ENCODE assay signal across 8 cellular contexts in the genomic region with DNA sequence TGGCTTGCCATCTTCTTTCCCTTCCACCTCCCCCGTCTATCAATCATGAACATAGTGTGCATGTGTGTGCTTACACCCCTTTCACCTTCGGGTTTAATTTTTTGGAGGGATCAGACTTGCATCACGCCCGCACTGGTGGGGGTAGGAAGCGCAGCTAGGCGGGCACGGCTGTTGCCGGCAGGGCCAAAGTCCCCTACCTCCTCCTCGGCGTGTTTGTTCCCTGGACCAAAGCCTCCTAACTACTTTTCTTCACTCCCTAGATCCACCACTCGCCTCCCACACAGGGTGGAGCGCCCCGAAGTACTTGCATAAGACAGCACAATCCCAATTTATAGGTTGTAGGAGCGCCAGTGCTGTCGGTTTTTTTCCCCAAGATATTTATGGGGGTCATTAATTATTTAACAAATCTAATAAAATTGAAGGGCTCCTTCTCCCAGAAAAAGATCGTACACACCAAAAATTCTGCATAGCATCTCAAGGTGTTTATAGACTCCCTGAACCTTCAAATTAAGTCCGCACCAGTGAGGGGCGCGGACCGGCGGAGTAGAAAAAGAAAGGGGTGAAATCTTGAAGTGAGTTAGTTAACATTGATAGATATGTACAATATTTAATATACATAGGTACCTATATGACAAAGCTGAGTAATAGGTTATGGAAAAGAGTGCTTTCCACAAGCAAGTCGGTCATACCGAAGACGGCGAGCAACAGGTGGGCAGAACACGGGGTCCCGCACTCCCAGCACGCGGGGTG. TPM values are rescaled to one million over a fixed set of nuclear protein-coding genes. Genes with fewer than 3 reads are reported as not detected.
DNase-seq lines count a peak whose midpoint lies in the region; ATAC-seq and TF ChIP-seq lines count a peak whose summit lies in the region.

No MANE protein-coding gene starts in this region.

- DNase-seq in brain microvascular endothelial cell (no peak), thyroid gland (no peak), H4 (ENCODE audit: low spot score) (no peak)

- H3K36me3 ChIP-seq in BLaER1 treated with 17β-estradiol and CSF1 and Interleukin-3, amounts not matched to agents 10 nM and 100 nM = no peaks in the 10 kb centered on the region
- H3K36me3 ChIP-seq in HUES64 (ENCODE audit: insufficient read depth, low read length) (no peaks in the 10 kb centered on the region), brain microvascular endothelial cell (replicated peaks) (no peaks in the 10 kb centered on the region), liver (ENCODE audit: control insufficient read depth in 4 of 4, insufficient read depth in 3 of 4, low read depth in 1 of 4, low read length in 3 of 4) (no peaks in the 10 kb centered on the region), thyroid gland (no peaks in the 10 kb centered on the region)

- no peak for ATAC-seq in HG02852 (IDR thresholded peaks at IDR 0.05; ENCODE audit: unreplicated experiment)
- ATAC-seq in GM18870 (IDR thresholded peaks at IDR 0.05; ENCODE audit: unreplicated experiment) = no peak

- H3K27ac ChIP-seq in BLaER1 treated with 17β-estradiol and CSF1 and Interleukin-3, amounts not matched to agents 10 nM and 100 nM = no peak overlapping the region
- H3K27ac ChIP-seq in HUES64 (ENCODE audit: low read depth, low read length) (no peak overlapping the region), brain microvascular endothelial cell (no peak overlapping the region), liver (ENCODE audit: low read depth in 1 of 2, low read length in 2 of 2) (peak overlapping the region; percentile 35 to 71), thyroid gland (no peak overlapping the region)

- WGBS in HUES64 = 5% methylated on average over 21 of the region's 29 CpGs
- WGBS in liver = 2% methylated on average over 29 of the region's 29 CpGs
- 7 to 8% methylated on average over 29 of the region's 29 CpGs for WGBS in thyroid gland, 2 donors

- no peak for TF ChIP-seq POLR2A in thyroid gland (IDR thresholded peaks at IDR 0.05)

- intact Hi-C loops in thyroid gland (cut with DNase I) = no loop called here

- peak overlapping the region; percentile 41 to 71 (median 62) for H3K4me3 ChIP-seq in BLaER1 treated with 17β-estradiol and CSF1 and Interleukin-3, amounts not matched to agents 10 nM and 100 nM
- H3K4me3 ChIP-seq in HUES64 (ENCODE audit: low read length) (peak overlapping the region; percentile 76), brain microvascular endothelial cell (ENCODE audit: low read depth, low read length) (peak overlapping the region; percentile 58), liver (ENCODE audit: low read depth in 1 of 3, low read length in 3 of 3) (peak overlapping the region; percentile 83 to 99 (median 86)), thyroid gland (replicated peaks in 1 of 3) (peak overlapping the region in 2 of 3 donors; percentile 15 to 27)

- no peaks in the 10 kb centered on the region for H4K20me1 ChIP-seq in BLaER1 treated with 17β-estradiol and CSF1 and Interleukin-3, amounts not matched to agents 10 nM and 100 nM

- no peaks in the 10 kb centered on the region; a peak in 1 of 22 replicates for H3K9me3 ChIP-seq in BLaER1 treated with 17β-estradiol and CSF1 and Interleukin-3, amounts not matched to agents 10 nM and 100 nM (replicated peaks in 1 of 11)
- H3K9me3 ChIP-seq in HUES64 (ENCODE audit: insufficient read depth, low read depth, low read length) (no peaks in the 10 kb centered on the region), liver (ENCODE audit: control insufficient read depth in 4 of 4, low read length in 3 of 4) (no peaks in the 10 kb centered on the region), thyroid gland (no peaks in the 10 kb centered on the region)

- H3K9ac ChIP-seq in BLaER1 treated with 17β-estradiol and CSF1 and Interleukin-3, amounts not matched to agents 10 nM and 100 nM = peak overlapping the region in 8 of 11 experiments; percentile 40 to 73 (median 60); a peak in 12 of 22 replicates
- peak overlapping the region; percentile 70 for H3K9ac ChIP-seq in HUES64 (ENCODE audit: low read depth, low read length)
- peak overlapping the region; percentile 69 to 80 for H3K9ac ChIP-seq in liver (ENCODE audit: low read depth in 1 of 2, low read length in 2 of 2)

- peak overlapping the region; percentile 60 to 81 (median 77) for H3K4me2 ChIP-seq in BLaER1 treated with 17β-estradiol and CSF1 and Interleukin-3, amounts not matched to agents 10 nM and 100 nM

- H3K4me1 ChIP-seq in BLaER1 treated with 17β-estradiol and CSF1 and Interleukin-3, amounts not matched to agents 10 nM and 100 nM = 0 out of 20 replicates have a peak, but pooled peaks cover 0 to 8% (median 0%) of the 10 kb centered on the region in 10 experiments
- H3K4me1 ChIP-seq in HUES64 (ENCODE audit: insufficient read depth, low read length) (peaks cover 53% of the 10 kb centered on the region), liver (ENCODE audit: control insufficient read depth in 4 of 4, insufficient read depth in 4 of 4, low read length in 3 of 4) (peaks cover 4 to 35% (median 23%) of the 10 kb centered on the region in 4 donors), thyroid gland (peaks cover 6 to 24% of the 10 kb centered on the region in 2 donors)

- TF ChIP-seq CTCF in brain microvascular endothelial cell (IDR thresholded peaks at IDR 0.05; ENCODE audit: low read depth, low read length, missing control alignments) (peak; percentile 21), liver (IDR thresholded peaks at IDR 0.05; ENCODE audit: low read depth, low read length, missing input control) (peak; percentile 42), thyroid gland (IDR thresholded peaks at IDR 0.05) (no peak)

- peaks cover 0 to 7% (median 0%) of the 10 kb centered on the region in 11 experiments; a peak in 1 of 22 replicates for H3K27me3 ChIP-seq in BLaER1 treated with 17β-estradiol and CSF1 and Interleukin-3, amounts not matched to agents 10 nM and 100 nM
- H3K27me3 ChIP-seq in HUES64 (ENCODE audit: insufficient read depth, low read length) (peaks cover 11% of the 10 kb centered on the region), brain microvascular endothelial cell (replicated peaks) (peaks cover 10% of the 10 kb centered on the region), liver (ENCODE audit: control insufficient read depth in 4 of 4, insufficient read depth in 4 of 4, low read length in 3 of 4) (no peaks in the 10 kb centered on the region), thyroid gland (peaks cover 26% of the 10 kb centered on the region)

- in situ Hi-C loops in brain microvascular endothelial cell (cut with HindIII; ENCODE audit: low pct_ligation_motif_present, low sequenced_read_pairs) = no loop called here

- TF ChIP-seq RAD21 in liver (IDR thresholded peaks at IDR 0.05) = peak in 1 of 2 donors; percentile 31

TF ChIP-seq in liver, 16 proteins besides CTCF, POLR2A, EP300 and RAD21 (continues in another document):
- TF ChIP-seq RXRA (IDR thresholded peaks at IDR 0.05) (peak; percentile 52 to 60), GABPA (IDR thresholded peaks at IDR 0.05 in 1 of 2, conservative IDR thresholded peaks at IDR 0.05 in 1 of 2) (no peak), JUND (IDR thresholded peaks at IDR 0.05) (peak in 1 of 2 donors; percentile 24), EGR1 (IDR thresholded peaks at IDR 0.05; ENCODE audit: low read depth in 2 of 2) (no peak), YY1 (IDR thresholded peaks at IDR 0.05) (peak; percentile 24), FOXA1 (IDR thresholded peaks at IDR 0.05) (no peak), SP1 (IDR thresholded peaks at IDR 0.05) (peak; percentile 75), FOXA2 (IDR thresholded peaks at IDR 0.05) (no peak), HNF4G (IDR thresholded peaks at IDR 0.05) (peak; percentile 71), HNF4A (conservative IDR thresholded peaks at IDR 0.05) (peak; percentile 76 to 85)
- TF ChIP-seq, protein P1, sequence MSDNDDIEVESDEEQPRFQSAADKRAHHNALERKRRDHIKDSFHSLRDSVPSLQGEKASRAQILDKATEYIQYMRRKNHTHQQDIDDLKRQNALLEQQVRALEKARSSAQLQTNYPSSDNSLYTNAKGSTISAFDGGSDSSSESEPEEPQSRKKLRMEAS (IDR thresholded peaks at IDR 0.05) = no peak
- TF ChIP-seq, protein P2, sequence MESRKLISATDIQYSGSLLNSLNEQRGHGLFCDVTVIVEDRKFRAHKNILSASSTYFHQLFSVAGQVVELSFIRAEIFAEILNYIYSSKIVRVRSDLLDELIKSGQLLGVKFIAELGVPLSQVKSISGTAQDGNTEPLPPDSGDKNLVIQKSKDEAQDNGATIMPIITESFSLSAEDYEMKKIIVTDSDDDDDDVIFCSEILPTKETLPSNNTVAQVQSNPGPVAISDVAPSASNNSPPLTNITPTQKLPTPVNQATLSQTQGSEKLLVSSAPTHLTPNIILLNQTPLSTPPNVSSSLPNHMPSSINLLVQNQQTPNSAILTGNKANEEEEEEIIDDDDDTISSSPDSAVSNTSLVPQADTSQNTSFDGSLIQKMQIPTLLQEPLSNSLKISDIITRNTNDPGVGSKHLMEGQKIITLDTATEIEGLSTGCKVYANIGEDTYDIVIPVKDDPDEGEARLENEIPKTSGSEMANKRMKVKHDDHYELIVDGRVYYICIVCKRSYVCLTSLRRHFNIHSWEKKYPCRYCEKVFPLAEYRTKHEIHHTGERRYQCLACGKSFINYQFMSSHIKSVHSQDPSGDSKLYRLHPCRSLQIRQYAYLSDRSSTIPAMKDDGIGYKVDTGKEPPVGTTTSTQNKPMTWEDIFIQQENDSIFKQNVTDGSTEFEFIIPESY (IDR thresholded peaks at IDR 0.05) = peak; percentile 10
- TF ChIP-seq, protein P3, sequence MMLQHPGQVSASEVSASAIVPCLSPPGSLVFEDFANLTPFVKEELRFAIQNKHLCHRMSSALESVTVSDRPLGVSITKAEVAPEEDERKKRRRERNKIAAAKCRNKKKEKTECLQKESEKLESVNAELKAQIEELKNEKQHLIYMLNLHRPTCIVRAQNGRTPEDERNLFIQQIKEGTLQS (IDR thresholded peaks at IDR 0.05) = peak; percentile 92

RNA-seq across cellular contexts. Expression of gene PKP2, which starts 0.7 kb away (rescaled TPM):
- polyA plus RNA-seq in HUES64 (2013, experiment 1 of 2) = 14.3 TPM
- polyA plus RNA-seq in HUES64 (2013, experiment 2 of 2) = 13.4 TPM
- total RNA-seq in liver (10 to 100 TPM in 1 of 2 donors, 1 to 10 TPM in 1; 8.6 to 35.7 TPM), thyroid gland (under 1 TPM; 0.27 to 0.92 (median 0.55) TPM)
- 10 to 100 TPM in 1 of 2 donors, 1 to 10 TPM in 1; 10.0 to 15.6 TPM for polyA plus RNA-seq in liver
- total RNA-seq in H4 (2014; rRNA removed; shearing (Covaris generic)) = 5.9 and 6.1 TPM in 2 replicates

Comparison
In these comparisons a context has a peak if more than half of its experiments do, and no peak if none do; other contexts are left out.
1. H3K27ac ChIP-seq: peak in liver (2 of 2); none in BLaER1 treated with 17β-estradiol and CSF1 and Interleukin-3, amounts not matched to agents 10 nM and 100 nM (0 of 11), HUES64 (single experiment), brain microvascular endothelial cell (single experiment) and thyroid gland (0 of 3).
2. H3K4me3 ChIP-seq: peak in every context shown above with its lines; median percentile 86 in liver; 76 in HUES64; 62 in BLaER1 treated with 17β-estradiol and CSF1 and Interleukin-3, amounts not matched to agents 10 nM and 100 nM; 58 in brain microvascular endothelial cell; 21 in thyroid gland.
3. CTCF ChIP-seq: peak in brain microvascular endothelial cell (single experiment) and liver (single experiment); none in thyroid gland (0 of 6).
4. Peak in every context shown above with its lines, with median percentiles within 50 percentile points of each other: H3K9ac ChIP-seq.